1 cellular context compared by ENCODE assay signal in genomic region chr7:96708872-96709271, GRCh38.
TF ChIP-seq lines count a peak whose summit lies in the region.

No MANE protein-coding gene starts in this region.

TF ChIP-seq in SK-N-SH, 30 proteins besides CTCF, POLR2A, EP300 and RAD21 (continued from another document):
- TF ChIP-seq USF2 (IDR thresholded peaks at IDR 0.05; ENCODE audit: borderline replicate concordance, low read depth, low read length) (no peak), MEF2A (IDR thresholded peaks at IDR 0.05; ENCODE audit: borderline replicate concordance, low read depth) (no peak), IRF3 (IDR thresholded peaks at IDR 0.05; ENCODE audit: low read depth, low read length) (no peak)
